ENCODE assay signal across 18 cellular contexts in genomic region chr1:22536506-22536905, GRCh38. TPM values are rescaled to one million over a fixed set of nuclear protein-coding genes. Genes with fewer than 3 reads are reported as not detected.
"Had no signal": no experiment of that assay in that cellular context is flagged by ENCODE, and none has a peak within 500 bp of the region (broad histone marks: within the 10 kb centered on the region; RNA-seq: fewer than 3 reads in every experiment).

No MANE protein-coding gene starts in this region.

- H2AFZ ChIP-seq: hepatocyte had no signal

- DNase-seq: activated CD4-positive, CD25-positive, alpha-beta regulatory T cell treated with anti-CD3 and anti-CD28 coated beads, Interleukin-2, amount 50 U/mL, for 72 hours; activated naive CD4-positive, alpha-beta T cell treated with anti-CD3 and anti-CD28 coated beads, Interleukin-2, amount 50 U/mL, for 16 hours; central memory CD4-positive, alpha-beta T cell; SK-N-SH; stimulated activated CD4-positive, alpha-beta T cell treated with anti-CD3 and anti-CD28 coated beads, Interleukin-1b, Interleukin-23, amount 100 ng/mL, for 48 hours; stimulated activated naive CD8-positive, alpha-beta T cell treated with anti-CD3 and anti-CD28 coated beads, Interleukin-15, amount 100 ng/mL, for 72 hours; T-cell; T-helper 9 cell had no signal

- H3K4me1 ChIP-seq: prostate gland, right lobe of liver had no signal

- H3K4me2 ChIP-seq: hepatocyte, SK-N-SH had no signal

- H3K79me2 ChIP-seq: hepatocyte had no signal

- H3K9me3 ChIP-seq: esophagus muscularis mucosa, prostate gland, right lobe of liver, SK-N-SH, thoracic aorta had no signal

- H3K27ac ChIP-seq: coronary artery, esophagus muscularis mucosa, hepatocyte, prostate gland, right lobe of liver, thoracic aorta had no signal

- H3K4me3 ChIP-seq: coronary artery, esophagus muscularis mucosa, hepatocyte, prostate gland, right lobe of liver, thoracic aorta had no signal

- H3K36me3 ChIP-seq: prostate gland, right lobe of liver, thoracic aorta had no signal

- ATAC-seq: activated T-helper 17 cell treated with anti-CD3 and anti-CD28 coated beads, Interleukin-2, amount 50 U/mL, for 72 hours; left lobe of liver; stimulated activated naive CD8-positive, alpha-beta T cell treated with anti-CD3 and anti-CD28 coated beads, Interleukin-15, amount 100 ng/mL, for 72 hours; T-cell had no signal

- H3K9ac ChIP-seq: SK-N-SH had no signal

- H3K27me3 ChIP-seq: esophagus muscularis mucosa, hepatocyte, right lobe of liver had no signal

RNA-seq across cellular contexts. Expression of gene EPHA8, which starts 26.8 kb away (rescaled TPM):
- total RNA-seq: activated T-helper 17 cell treated with anti-CD3 and anti-CD28 coated beads, Interleukin-2, amount 50 U/mL, for 72 hours; esophagus muscularis mucosa; hepatocyte; left lobe of liver; omental fat pad; right lobe of liver; thoracic aorta; urinary bladder had no signal
- polyA plus RNA-seq: hepatocyte, urinary bladder had no signal
